In genomic region chr11:67372232-67372992, GRCh38 we compare ENCODE assay signal across 7 cellular contexts. TPM values are rescaled to one million over a fixed set of nuclear protein-coding genes. Genes with fewer than 3 reads are reported as not detected.
A peak's percentile ranks its signal among the peaks of the same experiment; 100 is the strongest.
DNase-seq lines count a peak whose midpoint lies in the region; ATAC-seq, FAIRE-seq and TF ChIP-seq lines count a peak whose summit lies in the region.
"Had no signal": no experiment of that assay in that cellular context is flagged by ENCODE, and none has a peak within 500 bp of the region (broad histone marks: within the 10 kb centered on the region; RNA-seq: fewer than 3 reads in every experiment).

No MANE protein-coding gene starts in this region.

- H3K27ac ChIP-seq in AG04450 (ENCODE audit: low read depth, low read length): peak overlapping the region; percentile 65
- H3K27ac ChIP-seq in Panc1 (ENCODE audit: low read length): peak overlapping the region; percentile 88
- H3K27ac ChIP-seq in kidney (ENCODE audit: low read depth in 2 of 2, low read length in 2 of 2): peak overlapping the region; percentile 92 to 96

- peak overlapping the region; percentile 1 to 61 for H3K9ac ChIP-seq in kidney (ENCODE audit: low read length in 2 of 2)

- no peaks in the 10 kb centered on the region; the same call in 1 of the 2 replicates for H3K9me3 ChIP-seq in AG04450 (ENCODE audit: control insufficient read depth, insufficient read depth, low read length)
- no peaks in the 10 kb centered on the region for H3K9me3 ChIP-seq in Panc1 (ENCODE audit: control insufficient read depth, insufficient read depth, low read depth, low read length)
- no peaks in the 10 kb centered on the region for H3K9me3 ChIP-seq in kidney (ENCODE audit: control insufficient read depth in 1 of 2, low read length in 2 of 2)

- no peak for FAIRE-seq in kidney (lab: Jason Lieb, UNC)

- no TSS peak for BruUV-seq in Panc1 (replicated peaks; lab: Mats Ljungman, UMichigan)

- H3K27me3 ChIP-seq in AG04450 (ENCODE audit: control insufficient read depth, insufficient read depth, low read length) (no peaks in the 10 kb centered on the region), Panc1 (ENCODE audit: control insufficient read depth, insufficient read depth, low read length) (no peaks in the 10 kb centered on the region)

- POLR2A ChIA-PET in AG04450 (lab: Yijun Ruan, JAX) (interaction anchor here (0.6 to 8.0 kb wide), 6 partner anchors 10 to 120 kb away, joined by 3 to 106 read pairs (median 5); partner anchors contain the start of genes POLD4 and RAD9A), Panc1 (lab: Charles Lee) (interaction anchor here (0.5 to 1.0 kb wide), 4 partner anchors 15 to 805 kb away, joined by 3 to 6 read pairs (median 4); no protein-coding TSS in a partner anchor)

- H3K4me1 ChIP-seq in Panc1 (ENCODE audit: control insufficient read depth, insufficient read depth, low read length): peaks cover 62% of the 10 kb centered on the region
- peaks cover 23 to 41% of the 10 kb centered on the region in 2 donors for H3K4me1 ChIP-seq in kidney (ENCODE audit: control insufficient read depth in 1 of 2, insufficient read depth in 1 of 2, low read depth in 1 of 2, low read length in 2 of 2)

- in situ Hi-C loops in Panc1 (cut with HindIII; ENCODE audit: low pct_unique_long_range_greater_than_20kb, low sequenced_read_pairs): no loop called here

- TF ChIP-seq CTCF in AG04450 (IDR thresholded peaks at IDR 0.05; ENCODE audit: low read depth, low read length): no peak
- no peak for TF ChIP-seq CTCF in Panc1 (IDR thresholded peaks at IDR 0.05)
- no peak for TF ChIP-seq CTCF in kidney (IDR thresholded peaks at IDR 0.05; ENCODE audit: borderline replicate concordance, extremely low read depth, insufficient read depth)

- H3K36me3 ChIP-seq in Panc1 (ENCODE audit: control insufficient read depth, insufficient read depth, low read length) (no peaks in the 10 kb centered on the region; the same call in 1 of the 2 replicates), kidney (ENCODE audit: control insufficient read depth in 1 of 2, insufficient read depth in 2 of 2, low read length in 2 of 2) (no peaks in the 10 kb centered on the region)

- CTCF ChIA-PET in AG04450 (lab: Charles Lee): interaction anchor here (0.6 to 24.1 kb wide), 3 partner anchors 10 to 175 kb away, joined by 4 to 716 read pairs (median 5); partner anchors contain the start of gene POLD4
- CTCF ChIA-PET in Panc1 (lab: Charles Lee): interaction anchor here (0.6 to 6.9 kb wide), 4 partner anchors 8 to 55 kb away, joined by 4 to 58 read pairs (median 6); partner anchors contain the start of gene PPP1CA

- H3K4me3 ChIP-seq in AG04450 (ENCODE audit: low read depth, low read length) (peak overlapping the region; percentile 67), Panc1 (ENCODE audit: low read depth in 2 of 2, low read length in 2 of 2) (peak overlapping the region; percentile 65 to 69), kidney (ENCODE audit: low read length in 2 of 2) (peak overlapping the region; percentile 56 to 57)

- DNase-seq in AG04450 (ENCODE audit: low read depth, low spot score) (no peak), Panc1 (ENCODE audit: low read depth, low spot score) (no peak), kidney (peak; percentile 87), NCI-H446 (lab: John Stamatoyannopoulos, UW) (no peak), sciatic nerve (ENCODE audit: low spot score) (no peak)

- intact Hi-C loops in Panc1 (cut with micrococcal nuclease; ENCODE audit: unreplicated experiment): no loop called here
- intact Hi-C loops in kidney (cut with DNase I): no loop called here
- intact Hi-C loops in sciatic nerve (cut with DNase I): loop anchor here (5.0 kb wide), 1 partner anchor 640 kb away; no protein-coding TSS in a partner anchor

- ATAC-seq in Panc1: peak; percentile 39
- no peak for ATAC-seq in sciatic nerve
- ATAC-seq in HG02840 (IDR thresholded peaks at IDR 0.05; ENCODE audit: low FRiP score, unreplicated experiment): no peak

RNA-seq across cellular contexts. Expression of gene CLCF1, which starts 1.0 kb away (rescaled TPM):
- polyA plus RNA-seq in AG04450 (2011; rRNA removed) (11.4 and 12.4 TPM in 2 replicates), kidney (ENCODE audit: insufficient read depth, low read depth, low replicate concordance) (5.7 TPM)
- polyA minus RNA-seq in AG04450 (2011; rRNA and poly(A)+ RNA removed): 9.3 and 15.0 TPM in 2 replicates
- total RNA-seq in Panc1 (2021; ENCODE audit: unreplicated experiment) (9.3 TPM), kidney (15.8 TPM), sciatic nerve (7.5 TPM)
- 9.0 TPM for polyA plus RNA-seq in Panc1 (2012; ENCODE audit: insufficient read length)

RNA-seq across cellular contexts. Expression of gene POLD4, which starts 19.1 kb away (rescaled TPM):
- polyA plus RNA-seq in AG04450 (2011; rRNA removed) (45.9 and 70.6 TPM in 2 replicates), kidney (ENCODE audit: insufficient read depth, low read depth, low replicate concordance) (174 TPM)
- polyA minus RNA-seq in AG04450 (2011; rRNA and poly(A)+ RNA removed): 8.0 and 12.0 TPM in 2 replicates
- total RNA-seq in Panc1 (2021; ENCODE audit: unreplicated experiment) (78.7 TPM), kidney (54.4 TPM), sciatic nerve (43.5 TPM)
- polyA plus RNA-seq in Panc1 (2012; ENCODE audit: insufficient read length): 119 TPM

RNA-seq across cellular contexts. Expression of gene RAD9A, which starts 19.4 kb away (rescaled TPM):
- polyA plus RNA-seq in AG04450 (2011; rRNA removed): 3.2 and 4.1 TPM in 2 replicates
- 2.1 and 3.3 TPM in 2 replicates for polyA minus RNA-seq in AG04450 (2011; rRNA and poly(A)+ RNA removed)
- 33.1 TPM for total RNA-seq in Panc1 (2021; ENCODE audit: unreplicated experiment)
- 24.4 TPM for polyA plus RNA-seq in Panc1 (2012; ENCODE audit: insufficient read length)
- total RNA-seq in kidney: 17.8 TPM
- 16.4 TPM for polyA plus RNA-seq in kidney (ENCODE audit: insufficient read depth, low read depth, low replicate concordance)
- total RNA-seq in sciatic nerve: 23.8 TPM

RNA-seq across cellular contexts. Expression of gene PPP1CA, which starts 29.2 kb away (rescaled TPM):
- 116 and 140 TPM in 2 replicates for polyA plus RNA-seq in AG04450 (2011; rRNA removed)
- 107 and 146 TPM in 2 replicates for polyA minus RNA-seq in AG04450 (2011; rRNA and poly(A)+ RNA removed)
- 361 TPM for total RNA-seq in Panc1 (2021; ENCODE audit: unreplicated experiment)
- 412 TPM for polyA plus RNA-seq in Panc1 (2012; ENCODE audit: insufficient read length)
- total RNA-seq in kidney: 155 TPM
- 210 TPM for polyA plus RNA-seq in kidney (ENCODE audit: insufficient read depth, low read depth, low replicate concordance)
- 56.2 TPM for total RNA-seq in sciatic nerve

RNA-seq across cellular contexts. Expression of gene TBC1D10C, which starts 31.5 kb away (rescaled TPM):
- polyA plus RNA-seq in AG04450 (2011; rRNA removed) (not detected in 2 replicates), kidney (ENCODE audit: insufficient read depth, low read depth, low replicate concordance) (1.7 TPM)
- not detected in 2 replicates for polyA minus RNA-seq in AG04450 (2011; rRNA and poly(A)+ RNA removed)
- total RNA-seq in Panc1 (2021; ENCODE audit: unreplicated experiment) (0.33 TPM), kidney (13.9 TPM), sciatic nerve (7.4 TPM)
- 0.68 TPM for polyA plus RNA-seq in Panc1 (2012; ENCODE audit: insufficient read length)
- total RNA-seq: pulmonary artery endothelial cell had no signal
